8 cellular contexts compared by ENCODE assay signal in genomic region chr6:99603421-99604160, GRCh38. TPM values are rescaled to one million over a fixed set of nuclear protein-coding genes. Genes with fewer than 3 reads are reported as not detected.
A peak's percentile ranks its signal among the peaks of the same experiment; 100 is the strongest.
DNase-seq lines count a peak whose midpoint lies in the region; ATAC-seq, FAIRE-seq and TF ChIP-seq lines count a peak whose summit lies in the region.

No MANE protein-coding gene starts in this region.

- H3K9me3 Mint-ChIP-seq in activated naive CD8-positive, alpha-beta T cell treated with anti-CD3 and anti-CD28 coated beads, Interleukin-2, amount 50 U/mL, for 24 hours = no peaks in the 10 kb centered on the region

- FAIRE-seq in kidney (lab: Jason Lieb, UNC) = no peak

- intact Hi-C loops in Right ventricle myocardium superior (cut with DNase I) (no loop called here), cardiac septum (cut with DNase I) (loop anchor here (10.0 kb wide), 1 partner anchor 141 kb away; no protein-coding TSS in a partner anchor), kidney (cut with DNase I) (no loop called here), posterior vena cava (cut with DNase I) (no loop called here)

- TF ChIP-seq CTCF in kidney (IDR thresholded peaks at IDR 0.05; ENCODE audit: borderline replicate concordance, extremely low read depth, insufficient read depth) = no peak

- H3K9me3 ChIP-seq in kidney (ENCODE audit: control insufficient read depth in 1 of 2, low read length in 2 of 2) (no peaks in the 10 kb centered on the region), thymus (ENCODE audit: control insufficient read depth) (no peaks in the 10 kb centered on the region)

- ATAC-seq in Right ventricle myocardium superior (ENCODE audit: poor library complexity) = peak; percentile 61
- ATAC-seq in HG03565 (IDR thresholded peaks at IDR 0.05; ENCODE audit: unreplicated experiment) = peak; percentile 35
- peak; percentile 59 for ATAC-seq in activated naive CD8-positive, alpha-beta T cell treated with anti-CD3 and anti-CD28 coated beads, Interleukin-2, amount 50 U/mL, for 24 hours

- H3K36me3 Mint-ChIP-seq in activated naive CD8-positive, alpha-beta T cell treated with anti-CD3 and anti-CD28 coated beads, Interleukin-2, amount 50 U/mL, for 24 hours (ENCODE audit: low read depth) = no peaks in the 10 kb centered on the region

- H3K9ac ChIP-seq in kidney (ENCODE audit: low read length in 2 of 2) = no peak overlapping the region

- H3K27me3 Mint-ChIP-seq in activated naive CD8-positive, alpha-beta T cell treated with anti-CD3 and anti-CD28 coated beads, Interleukin-2, amount 50 U/mL, for 24 hours = peaks cover 91% of the 10 kb centered on the region

- H3K36me3 ChIP-seq in kidney (ENCODE audit: control insufficient read depth in 1 of 2, insufficient read depth in 2 of 2, low read length in 2 of 2) (no peaks in the 10 kb centered on the region), thymus (ENCODE audit: control insufficient read depth, insufficient read depth) (no peaks in the 10 kb centered on the region)

- no peak overlapping the region for H3K27ac Mint-ChIP-seq in activated naive CD8-positive, alpha-beta T cell treated with anti-CD3 and anti-CD28 coated beads, Interleukin-2, amount 50 U/mL, for 24 hours

- peak; percentile 51 for DNase-seq in Right ventricle myocardium superior
- no peak for DNase-seq in cardiac septum (ENCODE audit: low spot score)
- DNase-seq in activated naive CD8-positive, alpha-beta T cell treated with anti-CD3 and anti-CD28 coated beads, Interleukin-2, amount 50 U/mL, for 24 hours = peak; percentile 44
- peak; percentile 72 for DNase-seq in kidney
- no peak for DNase-seq in substantia nigra (lab: John Stamatoyannopoulos, UW)
- no peak for DNase-seq in posterior vena cava (ENCODE audit: low spot score)

- H3K4me1 Mint-ChIP-seq in activated naive CD8-positive, alpha-beta T cell treated with anti-CD3 and anti-CD28 coated beads, Interleukin-2, amount 50 U/mL, for 24 hours = peaks cover 36% of the 10 kb centered on the region

- H3K4me1 ChIP-seq in kidney (ENCODE audit: control insufficient read depth in 1 of 2, insufficient read depth in 1 of 2, low read depth in 1 of 2, low read length in 2 of 2) (peaks cover 0 to 5% of the 10 kb centered on the region in 2 donors), thymus (ENCODE audit: control insufficient read depth, insufficient read depth, low read length) (peaks cover 9% of the 10 kb centered on the region)

- 1% methylated on average over 55 of the region's 55 CpGs for WGBS in thymus

- H3K27me3 ChIP-seq in thymus (ENCODE audit: control insufficient read depth, insufficient read depth) = peaks cover 79% of the 10 kb centered on the region

- H3K4me3 ChIP-seq in kidney (ENCODE audit: low read length in 2 of 2) = peak overlapping the region in 1 of 2 donors; percentile 37
- H3K4me3 ChIP-seq in thymus (ENCODE audit: low read length) = peak overlapping the region; percentile 33

- H3K27ac ChIP-seq in kidney (ENCODE audit: low read depth in 2 of 2, low read length in 2 of 2) (no peak overlapping the region), thymus (ENCODE audit: low read depth) (no peak overlapping the region), substantia nigra (ENCODE audit: low read depth, low read length, poor library complexity, severe bottlenecking) (no peak overlapping the region)

- H3K4me3 Mint-ChIP-seq in activated naive CD8-positive, alpha-beta T cell treated with anti-CD3 and anti-CD28 coated beads, Interleukin-2, amount 50 U/mL, for 24 hours = peak overlapping the region; percentile 45

RNA-seq across cellular contexts. Expression of gene PRDM13, which starts 3.0 kb away (rescaled TPM):
- not detected for total RNA-seq in Right ventricle myocardium superior
- not detected for total RNA-seq in cardiac septum
- not detected for total RNA-seq in kidney
- polyA plus RNA-seq in kidney (ENCODE audit: insufficient read depth, low read depth, low replicate concordance) = not detected
- polyA plus RNA-seq in thymus = under 0.01 TPM
- not detected for total RNA-seq in posterior vena cava

RNA-seq across cellular contexts. Expression of gene CCNC, which starts 35.1 kb away (rescaled TPM):
- total RNA-seq in Right ventricle myocardium superior (19.3 TPM), cardiac septum (26.5 TPM), kidney (55.9 TPM), posterior vena cava (10 to 100 TPM; 32.3 to 41.4 TPM)
- polyA plus RNA-seq in kidney (ENCODE audit: insufficient read depth, low read depth, low replicate concordance) (51.4 TPM), thymus (61.2 TPM)

Comparison
In these comparisons a context has a peak if more than half of its experiments do, and no peak if none do; other contexts are left out.
1. DNase-seq: peak in Right ventricle myocardium superior (single experiment), activated naive CD8-positive, alpha-beta T cell treated with anti-CD3 and anti-CD28 coated beads, Interleukin-2, amount 50 U/mL, for 24 hours (single experiment) and kidney (single experiment); none in cardiac septum (single experiment), substantia nigra (0 of 49) and posterior vena cava (single experiment).
2. Peak in every context shown above with its lines, with median percentiles within 50 percentile points of each other: ATAC-seq.